ENCODE assay signal across 12 cellular contexts in genomic region chr15:79025201-79025600, GRCh38.
A peak's percentile ranks its signal among the peaks of the same experiment; 100 is the strongest.
DNase-seq lines count a peak whose midpoint lies in the region; ATAC-seq and FAIRE-seq lines count a peak whose summit lies in the region.
"Had no signal": no experiment of that assay in that cellular context is flagged by ENCODE, and none has a peak within 500 bp of the region (broad histone marks: within the 10 kb centered on the region; RNA-seq: fewer than 3 reads in every experiment).

No MANE protein-coding gene starts in this region.

- H3K27me3 Mint-ChIP-seq in stimulated activated naive CD8-positive, alpha-beta T cell treated with anti-CD3 and anti-CD28 coated beads, Interleukin-15, amount 100 ng/mL, for 72 hours: no peaks in the 10 kb centered on the region
- peaks cover 0 to 2% of the 10 kb centered on the region in 2 donors for H3K27me3 Mint-ChIP-seq in natural killer cell treated with Interleukin-12 subunit alpha and Interleukin-12 subunit beta and Interleukin-15 and Interleukin-18, amount 100 ng/mL, for 72 hours

- no peaks in the 10 kb centered on the region for H3K27me3 ChIP-seq in aorta (ENCODE audit: control insufficient read depth in 1 of 2, insufficient read depth in 2 of 2, low read length in 1 of 2)
- H3K27me3 ChIP-seq in small intestine (ENCODE audit: control insufficient read depth in 2 of 2, insufficient read depth in 2 of 2, low read length in 2 of 2): peaks cover 0 to 2% of the 10 kb centered on the region in 2 donors

- no peaks in the 10 kb centered on the region for H3K36me3 ChIP-seq in aorta (ENCODE audit: control insufficient read depth in 1 of 2, insufficient read depth in 2 of 2, low read length in 1 of 2)
- no peaks in the 10 kb centered on the region for H3K36me3 ChIP-seq in small intestine (ENCODE audit: control insufficient read depth in 2 of 2, insufficient read depth in 2 of 2, low read length in 2 of 2)

- intact Hi-C loops in aorta (cut with DNase I): no loop called here

- no peak overlapping the region for H3K27ac ChIP-seq in aorta (ENCODE audit: low read depth in 1 of 2, low read length in 2 of 2)
- no peak overlapping the region for H3K27ac ChIP-seq in small intestine (ENCODE audit: low read depth in 1 of 2, low read length in 1 of 2)

- 80 to 87% methylated on average over 6 of the region's 6 CpGs for WGBS in aorta, 2 donors
- WGBS in small intestine, 3 donors: 58 to 81% (median 63%) methylated on average over 6 of the region's 6 CpGs

- no peak overlapping the region for H3K4me3 Mint-ChIP-seq in stimulated activated naive CD8-positive, alpha-beta T cell treated with anti-CD3 and anti-CD28 coated beads, Interleukin-15, amount 100 ng/mL, for 72 hours
- no peak overlapping the region for H3K4me3 Mint-ChIP-seq in natural killer cell treated with Interleukin-12 subunit alpha and Interleukin-12 subunit beta and Interleukin-15 and Interleukin-18, amount 100 ng/mL, for 72 hours
- H3K4me3 Mint-ChIP-seq: CD8-positive, alpha-beta T cell had no signal

- no peak for FAIRE-seq in small intestine (lab: Jason Lieb, UNC)

- DNase-seq in stimulated activated naive CD8-positive, alpha-beta T cell treated with anti-CD3 and anti-CD28 coated beads, Interleukin-15, Interleukin-2, amounts not matched to agents 100 U/mL and 50 U/mL, for 24 hours: peak; percentile 27
- DNase-seq in stimulated activated naive CD8-positive, alpha-beta T cell treated with anti-CD3 and anti-CD28 coated beads, Interleukin-15, amount 100 ng/mL, for 72 hours: no peak
- peak; percentile 48 for DNase-seq in NOMO-1 treated with dmso at 0.1 percent for 144 hours (lab: John Stamatoyannopoulos, UW; ENCODE audit: unreplicated experiment)
- peak; percentile 11 for DNase-seq in dermis blood vessel endothelial cell
- DNase-seq in aorta: peak; percentile 40 to 63
- no peak for DNase-seq in natural killer cell treated with Interleukin-12 subunit alpha and Interleukin-12 subunit beta and Interleukin-15 and Interleukin-18, amount 100 ng/mL, for 72 hours (ENCODE audit: low spot score)
- no peak for DNase-seq in small intestine
- DNase-seq: activated naive CD4-positive, alpha-beta T cell treated with anti-CD3 and anti-CD28 coated beads, Interleukin-2, amount 50 U/mL, for 16 hours; CD8-positive, alpha-beta T cell; hippocampal formation had no signal

- no peaks in the 10 kb centered on the region for H3K9me3 ChIP-seq in aorta (ENCODE audit: control insufficient read depth, low read length)
- H3K9me3 ChIP-seq in small intestine (ENCODE audit: control insufficient read depth, low read depth): no peaks in the 10 kb centered on the region

- H3K27ac Mint-ChIP-seq in stimulated activated naive CD8-positive, alpha-beta T cell treated with anti-CD3 and anti-CD28 coated beads, Interleukin-15, amount 100 ng/mL, for 72 hours: no peak overlapping the region
- H3K27ac Mint-ChIP-seq in natural killer cell treated with Interleukin-12 subunit alpha and Interleukin-12 subunit beta and Interleukin-15 and Interleukin-18, amount 100 ng/mL, for 72 hours: no peak overlapping the region
- H3K27ac Mint-ChIP-seq: CD8-positive, alpha-beta T cell had no signal

- no peaks in the 10 kb centered on the region for H3K36me3 Mint-ChIP-seq in natural killer cell treated with Interleukin-12 subunit alpha and Interleukin-12 subunit beta and Interleukin-15 and Interleukin-18, amount 100 ng/mL, for 72 hours
- H3K36me3 Mint-ChIP-seq: CD8-positive, alpha-beta T cell had no signal

- H3K4me1 ChIP-seq in aorta (ENCODE audit: control insufficient read depth in 1 of 2, insufficient read depth in 2 of 2, low read length in 2 of 2) (no peaks in the 10 kb centered on the region), small intestine (ENCODE audit: control insufficient read depth in 2 of 2, insufficient read depth in 1 of 2, low read depth in 1 of 2, low read length in 1 of 2) (no peaks in the 10 kb centered on the region)

- H3K4me1 Mint-ChIP-seq in stimulated activated naive CD8-positive, alpha-beta T cell treated with anti-CD3 and anti-CD28 coated beads, Interleukin-15, amount 100 ng/mL, for 72 hours: no peaks in the 10 kb centered on the region
- H3K4me1 Mint-ChIP-seq in natural killer cell treated with Interleukin-12 subunit alpha and Interleukin-12 subunit beta and Interleukin-15 and Interleukin-18, amount 100 ng/mL, for 72 hours (ENCODE audit: low read depth in 2 of 2): no peaks in the 10 kb centered on the region

- H3K9me3 Mint-ChIP-seq in stimulated activated naive CD8-positive, alpha-beta T cell treated with anti-CD3 and anti-CD28 coated beads, Interleukin-15, amount 100 ng/mL, for 72 hours: peaks cover 14 to 21% of the 10 kb centered on the region in 2 donors
- no peaks in the 10 kb centered on the region for H3K9me3 Mint-ChIP-seq in natural killer cell treated with Interleukin-12 subunit alpha and Interleukin-12 subunit beta and Interleukin-15 and Interleukin-18, amount 100 ng/mL, for 72 hours

- H3K4me3 ChIP-seq in aorta (ENCODE audit: low read length in 2 of 2) (no peak overlapping the region), small intestine (ENCODE audit: low read depth in 1 of 2, low read length in 2 of 2) (no peak overlapping the region)

- ATAC-seq in stimulated activated naive CD8-positive, alpha-beta T cell treated with anti-CD3 and anti-CD28 coated beads, Interleukin-15, Interleukin-2, amounts not matched to agents 100 U/mL and 50 U/mL, for 24 hours: no peak
- no peak for ATAC-seq in stimulated activated naive CD8-positive, alpha-beta T cell treated with anti-CD3 and anti-CD28 coated beads, Interleukin-15, amount 100 ng/mL, for 72 hours
- no peak for ATAC-seq in aorta (ENCODE audit: low FRiP score)
- ATAC-seq in natural killer cell treated with Interleukin-12 subunit alpha and Interleukin-12 subunit beta and Interleukin-15 and Interleukin-18, amount 100 ng/mL, for 72 hours: no peak
- ATAC-seq in HG03520 (IDR thresholded peaks at IDR 0.05; ENCODE audit: unreplicated experiment): no peak
- ATAC-seq: CD8-positive, alpha-beta T cell; sciatic nerve had no signal

Comparison
In these comparisons a context has a peak if more than half of its experiments do, and no peak if none do; other contexts are left out.
1. DNase-seq: peak in stimulated activated naive CD8-positive, alpha-beta T cell treated with anti-CD3 and anti-CD28 coated beads, Interleukin-15, Interleukin-2, amounts not matched to agents 100 U/mL and 50 U/mL, for 24 hours (single experiment), NOMO-1 treated with dmso at 0.1 percent for 144 hours (single experiment), dermis blood vessel endothelial cell (single experiment) and aorta (2 of 2); none in stimulated activated naive CD8-positive, alpha-beta T cell treated with anti-CD3 and anti-CD28 coated beads, Interleukin-15, amount 100 ng/mL, for 72 hours (0 of 2), natural killer cell treated with Interleukin-12 subunit alpha and Interleukin-12 subunit beta and Interleukin-15 and Interleukin-18, amount 100 ng/mL, for 72 hours (single experiment) and small intestine (single experiment).